In the genomic region with DNA sequence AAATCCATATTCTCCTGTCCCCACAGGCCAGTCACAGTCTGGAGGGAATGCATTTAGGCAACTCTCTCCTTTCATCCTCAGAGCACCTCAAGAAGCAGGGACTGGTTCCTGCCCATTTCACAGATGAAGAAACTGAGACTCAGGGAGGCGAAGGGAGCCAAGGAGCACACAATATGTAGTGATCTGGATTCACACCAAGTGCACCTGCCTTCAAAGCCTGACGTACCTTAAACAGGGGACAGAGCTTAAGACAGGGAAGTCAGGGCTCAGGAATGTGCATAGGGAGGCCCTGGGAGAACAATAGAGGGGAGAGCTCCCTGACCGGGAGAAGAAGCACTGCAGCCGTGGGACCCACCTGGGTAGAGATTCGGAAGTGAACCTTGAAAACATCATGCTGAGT, we compare ENCODE assay signal across 1 cellular context.
TF ChIP-seq lines count a peak whose summit lies in the region.

No MANE protein-coding gene starts in this region.

TF ChIP-seq in IMR-90, 13 proteins besides CTCF, POLR2A, EP300 and RAD21:
- TF ChIP-seq USF2 (IDR thresholded peaks at IDR 0.05; ENCODE audit: low read depth, low read length) = no peak
TF ChIP-seq in IMR-90: peak in this region for 0.
